Comparison of ENCODE assay signal across 1 cellular context in genomic region chr3:186211101-186211500, GRCh38.
TF ChIP-seq lines count a peak whose summit lies in the region.

No MANE protein-coding gene starts in this region.

TF ChIP-seq in GM23338, 12 proteins besides CTCF, POLR2A, EP300 and RAD21 (continued from another document):
- no peak for TF ChIP-seq ZNF462 (CRISPR knock-in tag; IDR thresholded peaks at IDR 0.05)
- no peak for TF ChIP-seq NANOG (IDR thresholded peaks at IDR 0.05; ENCODE audit: borderline replicate concordance)
